8 cellular contexts compared by ENCODE assay signal in genomic region chr7:136055266-136055665, GRCh38.
"Had no signal": no experiment of that assay in that cellular context is flagged by ENCODE, and none has a peak within 500 bp of the region (broad histone marks: within the 10 kb centered on the region; RNA-seq: fewer than 3 reads in every experiment).

No MANE protein-coding gene starts in this region.

- DNase-seq: GDM1, GF-D8 had no signal

- ATAC-seq: GM12878 had no signal

- H3K4me3 ChIP-seq: GM12878 had no signal

- FAIRE-seq: G401.6, GM12878, GM12891, GM12892, GM18507, GM19239 had no signal
